In the genomic region with DNA sequence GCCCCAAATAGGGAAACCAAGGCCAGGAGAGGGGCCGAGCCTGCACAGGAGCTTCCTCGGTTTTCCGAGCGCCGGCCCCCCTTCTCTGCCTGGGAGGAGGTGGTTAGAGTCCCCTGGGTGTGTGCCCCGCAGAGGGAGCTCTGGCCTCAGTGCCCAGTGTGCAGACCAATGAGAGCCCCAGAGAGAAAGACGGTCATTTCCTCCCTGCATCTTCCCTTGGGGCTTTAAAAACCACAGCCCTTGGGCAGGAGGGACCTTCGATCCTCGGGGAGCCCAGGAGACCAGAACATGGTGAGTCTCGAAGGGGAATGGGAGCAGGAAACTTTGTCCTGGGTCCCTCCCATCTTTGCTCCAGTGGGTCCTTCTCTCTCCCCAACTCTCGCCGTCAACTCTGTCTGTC, we compare ENCODE assay signal across 1 cellular context.
A peak's percentile ranks its signal among the peaks of the same experiment; 100 is the strongest.
TF ChIP-seq lines count a peak whose summit lies in the region.

A gene (plus strand): TSS at position 254 of the 400 bp plus-strand sequence. CDS start 35 bp downstream, at position 289.

TF ChIP-seq in HepG2, 621 proteins besides CTCF, POLR2A, EP300 and RAD21 (continued from another document):
- TF ChIP-seq, protein P1, sequence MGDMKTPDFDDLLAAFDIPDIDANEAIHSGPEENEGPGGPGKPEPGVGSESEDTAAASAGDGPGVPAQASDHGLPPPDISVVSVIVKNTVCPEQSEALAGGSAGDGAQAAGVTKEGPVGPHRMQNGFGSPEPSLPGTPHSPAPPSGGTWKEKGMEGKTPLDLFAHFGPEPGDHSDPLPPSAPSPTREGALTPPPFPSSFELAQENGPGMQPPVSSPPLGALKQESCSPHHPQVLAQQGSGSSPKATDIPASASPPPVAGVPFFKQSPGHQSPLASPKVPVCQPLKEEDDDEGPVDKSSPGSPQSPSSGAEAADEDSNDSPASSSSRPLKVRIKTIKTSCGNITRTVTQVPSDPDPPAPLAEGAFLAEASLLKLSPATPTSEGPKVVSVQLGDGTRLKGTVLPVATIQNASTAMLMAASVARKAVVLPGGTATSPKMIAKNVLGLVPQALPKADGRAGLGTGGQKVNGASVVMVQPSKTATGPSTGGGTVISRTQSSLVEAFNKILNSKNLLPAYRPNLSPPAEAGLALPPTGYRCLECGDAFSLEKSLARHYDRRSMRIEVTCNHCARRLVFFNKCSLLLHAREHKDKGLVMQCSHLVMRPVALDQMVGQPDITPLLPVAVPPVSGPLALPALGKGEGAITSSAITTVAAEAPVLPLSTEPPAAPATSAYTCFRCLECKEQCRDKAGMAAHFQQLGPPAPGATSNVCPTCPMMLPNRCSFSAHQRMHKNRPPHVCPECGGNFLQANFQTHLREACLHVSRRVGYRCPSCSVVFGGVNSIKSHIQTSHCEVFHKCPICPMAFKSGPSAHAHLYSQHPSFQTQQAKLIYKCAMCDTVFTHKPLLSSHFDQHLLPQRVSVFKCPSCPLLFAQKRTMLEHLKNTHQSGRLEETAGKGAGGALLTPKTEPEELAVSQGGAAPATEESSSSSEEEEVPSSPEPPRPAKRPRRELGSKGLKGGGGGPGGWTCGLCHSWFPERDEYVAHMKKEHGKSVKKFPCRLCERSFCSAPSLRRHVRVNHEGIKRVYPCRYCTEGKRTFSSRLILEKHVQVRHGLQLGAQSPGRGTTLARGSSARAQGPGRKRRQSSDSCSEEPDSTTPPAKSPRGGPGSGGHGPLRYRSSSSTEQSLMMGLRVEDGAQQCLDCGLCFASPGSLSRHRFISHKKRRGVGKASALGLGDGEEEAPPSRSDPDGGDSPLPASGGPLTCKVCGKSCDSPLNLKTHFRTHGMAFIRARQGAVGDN (CRISPR knock-in tag; IDR thresholded peaks at IDR 0.05), result peak; percentile 25; the same call in 1 of the 2 replicates
- TF ChIP-seq MYC (CRISPR knock-in tag; IDR thresholded peaks at IDR 0.05; ENCODE audit: borderline replicate concordance) (no peak), STAG1 (CRISPR knock-in tag; IDR thresholded peaks at IDR 0.05) (peak; percentile 51; the same call in 1 of the 2 replicates), MED8 (CRISPR knock-in tag; IDR thresholded peaks at IDR 0.05; ENCODE audit: insufficient replicate concordance) (no peak)
TF ChIP-seq in HepG2: peak in this region for 2.
